Comparison of ENCODE assay signal across 12 cellular contexts in the genomic region with DNA sequence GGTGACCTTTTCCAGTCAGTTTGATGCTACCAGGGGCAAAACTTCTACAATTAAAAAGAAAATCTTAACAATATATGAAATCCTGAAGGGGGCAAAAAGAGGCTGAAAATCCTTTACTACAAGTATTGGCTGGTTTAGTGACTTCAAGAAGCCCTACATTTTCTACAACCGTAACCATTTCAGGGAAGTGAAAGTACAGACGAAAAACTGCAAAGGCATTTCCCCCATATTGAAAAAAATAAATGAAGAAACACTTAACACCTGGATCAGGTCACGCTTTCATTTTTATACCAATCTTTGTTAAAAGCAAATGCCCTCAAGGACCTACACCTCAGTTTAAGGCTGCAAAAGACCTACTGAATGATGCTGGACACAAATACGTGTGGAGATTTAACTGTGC. TPM values are rescaled to one million over a fixed set of nuclear protein-coding genes. Genes with fewer than 3 reads are reported as not detected.
DNase-seq lines count a peak whose midpoint lies in the region; ATAC-seq, FAIRE-seq and TF ChIP-seq lines count a peak whose summit lies in the region.
"Had no signal": no experiment of that assay in that cellular context is flagged by ENCODE, and none has a peak within 500 bp of the region (broad histone marks: within the 10 kb centered on the region; RNA-seq: fewer than 3 reads in every experiment).

No MANE protein-coding gene starts in this region.

- FAIRE-seq in GM12891 (lab: Jason Lieb, UNC), result peak; percentile 31

- H3F3A ChIP-seq in MM.1S (ENCODE audit: insufficient read depth, low read length), result peaks cover 8% of the 10 kb centered on the region

- peak; percentile 14 for DNase-seq in GM12891 (ENCODE audit: insufficient read length, low spot score)
- peak; percentile 55 for DNase-seq in MM.1S
- DNase-seq in activated naive CD4-positive, alpha-beta T cell treated with Interleukin-2 at 50 U/mL for 16 hours, result no peak
- no peak for DNase-seq in stimulated activated CD4-positive, alpha-beta T cell treated with anti-CD3 and anti-CD28 coated beads, Interleukin-1b, Interleukin-23, amount 100 ng/mL, for 48 hours
- no peak for DNase-seq in foreskin fibroblast
- no peak for DNase-seq in NCI-H226
- DNase-seq: activated T-cell treated with anti-CD3 and anti-CD28 coated beads, Interleukin-2, amount 50 U/mL, for 72 hours; DMS79; midbrain had no signal

- H3K4me3 ChIP-seq in MM.1S (ENCODE audit: low read length) (peak overlapping the region; percentile 2; the same call in 1 of the 2 replicates), foreskin fibroblast (ENCODE audit: low read depth in 1 of 2, low read length in 2 of 2) (no peak overlapping the region)
- H3K4me3 ChIP-seq: prostate gland had no signal

- H3K27ac ChIP-seq in MM.1S (ENCODE audit: low read length), result no peak overlapping the region
- H3K27ac ChIP-seq: prostate gland had no signal

- peak overlapping the region; percentile 42; the same call in 1 of the 2 replicates for H3K4me2 ChIP-seq in MM.1S (ENCODE audit: low read depth, low read length)

- TF ChIP-seq CTCF in MM.1S (IDR thresholded peaks at IDR 0.05; ENCODE audit: low read length) (no peak), foreskin fibroblast (IDR thresholded peaks at IDR 0.05; ENCODE audit: low read depth, low read length) (no peak)

- H4K20me1 ChIP-seq in MM.1S (ENCODE audit: insufficient read depth, low read length), result no peaks in the 10 kb centered on the region

- H2AFZ ChIP-seq in MM.1S (ENCODE audit: low read length), result no peak overlapping the region

- H3K79me2 ChIP-seq in MM.1S (ENCODE audit: low read length), result no peaks in the 10 kb centered on the region

- ATAC-seq in GM19438 (IDR thresholded peaks at IDR 0.05; ENCODE audit: low read depth, unreplicated experiment) (peak; percentile 85), HG02885 (IDR thresholded peaks at IDR 0.05; ENCODE audit: poor library complexity, unreplicated experiment) (peak; percentile 93)
- ATAC-seq: activated T-cell treated with anti-CD3 and anti-CD28 coated beads, Interleukin-2, amount 50 U/mL, for 72 hours had no signal

- no peak for TF ChIP-seq POLR2A in GM12891 (IDR thresholded peaks at IDR 0.05; ENCODE audit: low read depth, low read length)

- peaks cover 15% of the 10 kb centered on the region for H3K4me1 ChIP-seq in MM.1S (ENCODE audit: low read length)
- H3K4me1 ChIP-seq: prostate gland had no signal

- H3K27me3 ChIP-seq in MM.1S (replicated peaks; ENCODE audit: insufficient read depth, low read length), result no peaks in the 10 kb centered on the region

- no peaks in the 10 kb centered on the region for H3K9me3 ChIP-seq in MM.1S (replicated peaks; ENCODE audit: insufficient read depth, low read length)
- H3K9me3 ChIP-seq: prostate gland had no signal

- H3K9ac ChIP-seq in MM.1S (ENCODE audit: low read length), result no peak overlapping the region

- H3K36me3 ChIP-seq in MM.1S (replicated peaks; ENCODE audit: insufficient read depth, low read length), result no peaks in the 10 kb centered on the region
- H3K36me3 ChIP-seq: prostate gland had no signal

- H3K9me2 ChIP-seq in MM.1S (replicated peaks; ENCODE audit: insufficient read depth, low read length), result no peaks in the 10 kb centered on the region

TF ChIP-seq in GM12891, 5 proteins besides CTCF, POLR2A, EP300 and RAD21:
- TF ChIP-seq PAX5 (IDR thresholded peaks at IDR 0.05; ENCODE audit: insufficient read depth, low read length, severe bottlenecking) (no peak), SPI1 (IDR thresholded peaks at IDR 0.05; ENCODE audit: low read depth, low read length) (peak; percentile 94), POU2F2 (IDR thresholded peaks at IDR 0.05; ENCODE audit: low read depth, low read length) (no peak), TAF1 (IDR thresholded peaks at IDR 0.05; ENCODE audit: low read depth, low read length) (no peak), POLR2AphosphoS5 (IDR thresholded peaks at IDR 0.05; ENCODE audit: low read depth, low read length) (no peak)

RNA-seq across cellular contexts. Expression of a gene that starts 38.6 kb away (rescaled TPM):
- polyA plus RNA-seq in GM12891 (2012; ENCODE audit: low read depth, missing spikeins), result 0.69 TPM

RNA-seq across cellular contexts. Expression of a gene that starts 57.0 kb away (rescaled TPM):
- 414 TPM for polyA plus RNA-seq in GM12891 (2012; ENCODE audit: low read depth, missing spikeins)

Comparison
In these comparisons a context has a peak if more than half of its experiments do, and no peak if none do; other contexts are left out.
1. DNase-seq: peak in GM12891 (single experiment) and MM.1S (single experiment); none in activated naive CD4-positive, alpha-beta T cell treated with Interleukin-2 at 50 U/mL for 16 hours (single experiment), stimulated activated CD4-positive, alpha-beta T cell treated with anti-CD3 and anti-CD28 coated beads, Interleukin-1b, Interleukin-23, amount 100 ng/mL, for 48 hours (single experiment), foreskin fibroblast (0 of 2) and NCI-H226 (single experiment).